In the genomic region with DNA sequence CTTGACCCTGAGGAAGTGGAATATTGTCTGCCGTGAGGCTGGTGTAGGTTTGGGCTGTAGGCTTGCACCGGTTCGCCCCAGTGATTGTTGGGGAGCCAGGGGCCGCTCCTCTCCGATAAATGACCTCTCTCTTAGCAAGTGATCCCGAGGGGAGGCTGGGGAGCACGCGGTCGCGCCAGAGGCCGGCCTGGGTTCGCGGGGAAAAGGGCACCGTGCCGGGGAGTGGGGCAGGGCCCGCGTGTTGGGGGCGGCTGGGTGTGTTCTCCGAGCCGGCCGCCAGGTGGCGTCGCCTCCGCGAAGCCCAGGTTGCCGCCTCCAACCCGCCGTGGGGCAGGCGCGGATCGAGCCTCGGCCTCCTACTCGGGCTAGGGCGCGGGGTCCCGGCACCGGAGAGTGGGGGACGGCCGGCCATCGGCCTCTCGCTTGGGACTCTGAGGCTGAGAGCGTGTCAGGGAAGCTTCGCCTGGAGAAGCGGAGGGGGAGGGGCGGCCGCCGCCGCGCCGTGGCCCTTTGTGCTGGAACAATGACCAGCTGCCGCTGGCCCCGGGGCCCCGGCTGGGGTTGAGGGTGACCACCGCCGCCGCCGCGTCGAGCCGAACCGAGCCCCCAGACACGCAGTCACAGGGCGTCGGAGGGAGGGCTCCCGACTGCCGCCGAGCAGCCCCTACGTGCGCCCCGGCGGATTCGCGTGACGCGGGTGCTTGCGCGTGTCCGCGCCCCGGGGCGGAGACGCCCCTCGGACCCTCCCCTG, we compare ENCODE assay signal across 8 cellular contexts. TPM values are rescaled to one million over a fixed set of nuclear protein-coding genes. Genes with fewer than 3 reads are reported as not detected.
DNase-seq lines count a peak whose midpoint lies in the region; ATAC-seq, FAIRE-seq and TF ChIP-seq lines count a peak whose summit lies in the region.

No MANE protein-coding gene starts in this region.

- H3K4me3 Mint-ChIP-seq in CD4-positive, CD25-positive, alpha-beta regulatory T cell = peak overlapping the region; percentile 89 to 99 (median 93)
- peak overlapping the region; percentile 90 for H3K4me3 Mint-ChIP-seq in neural progenitor cell

- peak; percentile 72 to 75 for ATAC-seq in CD4-positive, CD25-positive, alpha-beta regulatory T cell (ENCODE audit: low read depth in 2 of 2)
- ATAC-seq in HG03565 (IDR thresholded peaks at IDR 0.05; ENCODE audit: unreplicated experiment) (peak; percentile 40), foreskin keratinocyte (peak; percentile 44)

- H3K27me3 Mint-ChIP-seq in CD4-positive, CD25-positive, alpha-beta regulatory T cell = peaks cover 6% of the 10 kb centered on the region
- peaks cover 10% of the 10 kb centered on the region for H3K27me3 Mint-ChIP-seq in neural progenitor cell (ENCODE audit: insufficient read depth, low read depth)

- peaks cover 48% of the 10 kb centered on the region for H3F3A ChIP-seq in neural progenitor cell (ENCODE audit: low read depth)

- H3K9me3 Mint-ChIP-seq in CD4-positive, CD25-positive, alpha-beta regulatory T cell = no peaks in the 10 kb centered on the region
- no peaks in the 10 kb centered on the region for H3K9me3 Mint-ChIP-seq in neural progenitor cell

- H3K9ac ChIP-seq in neural progenitor cell = peak overlapping the region; percentile 44
- H3K9ac ChIP-seq in subcutaneous abdominal adipose tissue (ENCODE audit: low read length in 5 of 5) = peak overlapping the region; percentile 69 to 99 (median 92)

- H3K9me3 ChIP-seq in CD4-positive, CD25-positive, alpha-beta regulatory T cell (ENCODE audit: control insufficient read depth in 2 of 2, low read length in 2 of 2) = no peaks in the 10 kb centered on the region
- H3K9me3 ChIP-seq in neural progenitor cell (ENCODE audit: low read depth) = no peaks in the 10 kb centered on the region
- no peaks in the 10 kb centered on the region for H3K9me3 ChIP-seq in subcutaneous abdominal adipose tissue (ENCODE audit: control insufficient read depth in 5 of 5, low read length in 5 of 5)

- peaks cover 43% of the 10 kb centered on the region for H3K79me2 ChIP-seq in neural progenitor cell (ENCODE audit: low read depth)

- peak; percentile 69 to 82 (median 76) for DNase-seq in CD4-positive, CD25-positive, alpha-beta regulatory T cell
- DNase-seq in GM19239 (ENCODE audit: insufficient read length, low spot score) (peak; percentile 97), RKO (ENCODE audit: low spot score) (peak; percentile 73), activated gamma-delta T cell (lab: John Stamatoyannopoulos, UW) (peak; percentile 59), foreskin keratinocyte (no peak), neural progenitor cell (ENCODE audit: low spot score) (peak; percentile 89)

- H3K4me2 ChIP-seq in neural progenitor cell = peak overlapping the region; percentile 85

- H3K27ac ChIP-seq in CD4-positive, CD25-positive, alpha-beta regulatory T cell (ENCODE audit: insufficient read depth, low read length, poor library complexity, severe bottlenecking) = peak overlapping the region; percentile 83
- H3K27ac ChIP-seq in foreskin keratinocyte (peak overlapping the region; percentile 83), neural progenitor cell (peak overlapping the region; percentile 67), subcutaneous abdominal adipose tissue (ENCODE audit: low read depth, low read length) (peak overlapping the region; percentile 91)

- H3K27ac Mint-ChIP-seq in CD4-positive, CD25-positive, alpha-beta regulatory T cell = peak overlapping the region; percentile 89 to 96 (median 92)
- peak overlapping the region; percentile 95 for H3K27ac Mint-ChIP-seq in neural progenitor cell

- H2AFZ ChIP-seq in neural progenitor cell (replicated peaks) = peak overlapping the region; percentile 64

- H4K20me1 ChIP-seq in neural progenitor cell (ENCODE audit: low read depth) = peaks cover 18% of the 10 kb centered on the region

- peaks cover 7% of the 10 kb centered on the region for H3K36me3 ChIP-seq in CD4-positive, CD25-positive, alpha-beta regulatory T cell (ENCODE audit: control insufficient read depth, insufficient read depth, low read length)
- H3K36me3 ChIP-seq in neural progenitor cell (no peaks in the 10 kb centered on the region), subcutaneous abdominal adipose tissue (ENCODE audit: control insufficient read depth in 5 of 5, insufficient read depth in 5 of 5, low read length in 5 of 5) (peaks cover 0 to 21% (median 18%) of the 10 kb centered on the region in 5 donors)

- TF ChIP-seq CTCF in foreskin keratinocyte (conservative IDR thresholded peaks at IDR 0.05) (peak; percentile 88), neural progenitor cell (IDR thresholded peaks at IDR 0.05) (peak; percentile 93)

- H3K4me3 ChIP-seq in CD4-positive, CD25-positive, alpha-beta regulatory T cell (ENCODE audit: low read depth, low read length) = peak overlapping the region; percentile 75
- H3K4me3 ChIP-seq in neural progenitor cell (peak overlapping the region; percentile 96), subcutaneous abdominal adipose tissue (ENCODE audit: low read depth in 1 of 5, low read length in 5 of 5) (peak overlapping the region; percentile 72 to 93 (median 88))

- H3K27me3 ChIP-seq in CD4-positive, CD25-positive, alpha-beta regulatory T cell (ENCODE audit: control insufficient read depth, insufficient read depth, low read length) = no peaks in the 10 kb centered on the region
- H3K27me3 ChIP-seq in foreskin keratinocyte (no peaks in the 10 kb centered on the region), neural progenitor cell (no peaks in the 10 kb centered on the region), subcutaneous abdominal adipose tissue (ENCODE audit: control insufficient read depth in 5 of 5, insufficient read depth in 4 of 5, low read length in 5 of 5) (no peaks in the 10 kb centered on the region)

- peaks cover 4% of the 10 kb centered on the region for H3K36me3 Mint-ChIP-seq in CD4-positive, CD25-positive, alpha-beta regulatory T cell
- H3K36me3 Mint-ChIP-seq in neural progenitor cell = peaks cover 7% of the 10 kb centered on the region

- peaks cover 34% of the 10 kb centered on the region for H3K4me1 ChIP-seq in CD4-positive, CD25-positive, alpha-beta regulatory T cell (ENCODE audit: control insufficient read depth, insufficient read depth, low read length, poor library complexity, severe bottlenecking)
- H3K4me1 ChIP-seq in foreskin keratinocyte (peaks cover 4% of the 10 kb centered on the region), neural progenitor cell (peaks cover 13% of the 10 kb centered on the region), subcutaneous abdominal adipose tissue (ENCODE audit: control insufficient read depth in 5 of 5, insufficient read depth in 5 of 5, low read length in 5 of 5) (peaks cover 16 to 72% (median 62%) of the 10 kb centered on the region in 5 donors)

- FAIRE-seq in GM19239 (lab: Jason Lieb, UNC) = peak; percentile 84

- H3K4me1 Mint-ChIP-seq in CD4-positive, CD25-positive, alpha-beta regulatory T cell = peaks cover 5 to 34% (median 20%) of the 10 kb centered on the region in 4 donors
- H3K4me1 Mint-ChIP-seq in neural progenitor cell = peaks cover 16% of the 10 kb centered on the region

RNA-seq across cellular contexts. Expression of gene LZTS2, which starts 0.4 kb away (rescaled TPM):
- 19.3 TPM for total RNA-seq in CD4-positive, CD25-positive, alpha-beta regulatory T cell
- 10 to 100 TPM; 11.0 to 16.4 (median 12.3) TPM for polyA plus RNA-seq in CD4-positive, CD25-positive, alpha-beta regulatory T cell
- 38.0 and 39.8 TPM in 2 replicates for total RNA-seq in foreskin keratinocyte
- polyA plus RNA-seq in foreskin keratinocyte = 30.5 and 30.9 TPM in 2 replicates
- total RNA-seq in neural progenitor cell (ENCODE audit: low replicate concordance) = 34.7 and 111 TPM in 2 replicates

RNA-seq across cellular contexts. Expression of gene TWNK, which starts 11.8 kb away (rescaled TPM):
- 3.4 TPM for total RNA-seq in CD4-positive, CD25-positive, alpha-beta regulatory T cell
- polyA plus RNA-seq in CD4-positive, CD25-positive, alpha-beta regulatory T cell = 10 to 100 TPM in 1 of 4 donors, 1 to 10 TPM in 3; 3.8 to 12.8 (median 6.7) TPM
- total RNA-seq in foreskin keratinocyte (15.8 and 17.2 TPM in 2 replicates), neural progenitor cell (ENCODE audit: low replicate concordance) (6.4 and 7.1 TPM in 2 replicates)
- polyA plus RNA-seq in foreskin keratinocyte = 11.6 and 13.8 TPM in 2 replicates

RNA-seq across cellular contexts. Expression of gene MRPL43, which starts 11.9 kb away (rescaled TPM):
- 40.2 TPM for total RNA-seq in CD4-positive, CD25-positive, alpha-beta regulatory T cell
- 100 to 1,000 TPM; 135 to 148 (median 137) TPM for polyA plus RNA-seq in CD4-positive, CD25-positive, alpha-beta regulatory T cell
- total RNA-seq in foreskin keratinocyte (81.4 and 88.5 TPM in 2 replicates), neural progenitor cell (ENCODE audit: low replicate concordance) (24.5 and 55.8 TPM in 2 replicates)
- 107 and 114 TPM in 2 replicates for polyA plus RNA-seq in foreskin keratinocyte

RNA-seq across cellular contexts. Expression of gene SEMA4G, which starts 29.9 kb away (rescaled TPM):
- total RNA-seq in CD4-positive, CD25-positive, alpha-beta regulatory T cell = 1.1 TPM
- under 1 TPM in 1 of 4 donors, not detected in 3; 0.61 TPM for polyA plus RNA-seq in CD4-positive, CD25-positive, alpha-beta regulatory T cell
- total RNA-seq in foreskin keratinocyte = 0.99 and 1.1 TPM in 2 replicates
- polyA plus RNA-seq in foreskin keratinocyte = 0.96 and 1.1 TPM in 2 replicates
- total RNA-seq in neural progenitor cell (ENCODE audit: low replicate concordance) = 2.3 and 5.4 TPM in 2 replicates

RNA-seq across cellular contexts. Expression of gene PDZD7, which starts 31.8 kb away (rescaled TPM):
- 3.5 TPM for total RNA-seq in CD4-positive, CD25-positive, alpha-beta regulatory T cell
- polyA plus RNA-seq in CD4-positive, CD25-positive, alpha-beta regulatory T cell = 1 to 10 TPM in 1 of 4 donors, under 1 TPM in 3; 0.59 to 1.1 (median 0.70) TPM
- total RNA-seq in foreskin keratinocyte = 0.85 TPM in 2 replicates
- polyA plus RNA-seq in foreskin keratinocyte = 0.61 and 0.82 TPM in 2 replicates
- 0.25 TPM in 1 of 2 replicates, not detected in the other for total RNA-seq in neural progenitor cell (ENCODE audit: low replicate concordance)

Comparison
In these comparisons a context has a peak if more than half of its experiments do, and no peak if none do; other contexts are left out.
1. DNase-seq: peak in CD4-positive, CD25-positive, alpha-beta regulatory T cell (3 of 3), GM19239 (single experiment), RKO (single experiment), activated gamma-delta T cell (single experiment) and neural progenitor cell (single experiment); none in foreskin keratinocyte (0 of 2).
2. Peak in every context shown above with its lines, with median percentiles within 50 percentile points of each other: ATAC-seq, H3K27ac ChIP-seq and H3K4me3 ChIP-seq.